ENCODE assay signal across 8 cellular contexts in the genomic region with DNA sequence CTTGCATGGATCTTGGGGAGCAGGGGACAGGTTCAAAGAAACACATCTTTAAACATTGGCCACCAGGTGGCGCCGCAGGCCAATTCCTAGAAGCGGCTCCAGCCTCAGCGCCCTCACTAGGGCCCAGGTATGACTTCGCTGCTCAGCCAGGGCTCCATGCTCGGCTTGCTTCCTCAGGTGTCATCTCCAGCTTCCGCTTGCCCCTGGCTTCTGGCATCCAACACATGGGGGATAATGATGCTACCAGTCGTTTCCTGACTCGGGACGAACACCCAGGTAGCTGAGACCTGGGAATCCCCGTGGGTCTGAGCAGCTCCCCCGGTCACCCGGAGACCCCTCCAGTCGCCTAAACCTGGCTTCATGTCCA. TPM values are rescaled to one million over a fixed set of nuclear protein-coding genes. Genes with fewer than 3 reads are reported as not detected.
DNase-seq lines count a peak whose midpoint lies in the region; ATAC-seq and TF ChIP-seq lines count a peak whose summit lies in the region.

No MANE protein-coding gene starts in this region.

- peaks cover 79% of the 10 kb centered on the region for H3K79me2 ChIP-seq in neural cell (replicated peaks; ENCODE audit: insufficient read depth, low read length)

- H4K20me1 ChIP-seq in neural cell (ENCODE audit: insufficient read depth): peaks cover 19% of the 10 kb centered on the region

- intact Hi-C loops in stomach (cut with DNase I; ENCODE audit: low total_unique reads): loop anchor here (5.0 kb wide), 1 partner anchor 136 kb away; no protein-coding TSS in a partner anchor

- no peaks in the 10 kb centered on the region for H3K36me3 Mint-ChIP-seq in activated T-cell treated with anti-CD3 and anti-CD28 coated beads, Interleukin-2, amount 50 U/mL, for 4 hours (ENCODE audit: insufficient read depth)

- in situ Hi-C loops in KBM-7 (cut with MboI; ENCODE audit: low pct_unique_long_range_greater_than_20kb, low sequenced_read_pairs): loop anchor here (5.0 kb wide), 1 partner anchor 36 kb away; no protein-coding TSS in a partner anchor

- DNase-seq in KBM-7 (peak; percentile 78), Peyer's patch (peak; percentile 86 to 95 (median 92)), fibroblast of gingiva (ENCODE audit: low read depth) (peak; percentile 63), stomach (peak; percentile 94)
- peak; percentile 93 for DNase-seq in activated T-cell treated with anti-CD3 and anti-CD28 coated beads, Interleukin-2, amount 50 U/mL, for 4 hours

- TF ChIP-seq POLR2A in Peyer's patch (IDR thresholded peaks at IDR 0.05): no peak
- TF ChIP-seq POLR2A in stomach (IDR thresholded peaks at IDR 0.05): no peak

- no peaks in the 10 kb centered on the region for H3K9me3 Mint-ChIP-seq in activated T-cell treated with anti-CD3 and anti-CD28 coated beads, Interleukin-2, amount 50 U/mL, for 4 hours

- H3K4me1 ChIP-seq in Peyer's patch: peaks cover 0 to 6% (median 3%) of the 10 kb centered on the region in 4 donors
- H3K4me1 ChIP-seq in stomach: peaks cover 0 to 20% (median 5%) of the 10 kb centered on the region in 4 donors

- WGBS in stomach, 5 donors: 36 to 55% (median 41%) methylated on average over 4 to 14 of the region's 14 CpGs

- H3K27me3 Mint-ChIP-seq in activated T-cell treated with anti-CD3 and anti-CD28 coated beads, Interleukin-2, amount 50 U/mL, for 4 hours (ENCODE audit: low read depth): peaks cover 21% of the 10 kb centered on the region

- H3K36me3 ChIP-seq in Peyer's patch (no peaks in the 10 kb centered on the region), neural cell (ENCODE audit: insufficient read depth, low read length) (no peaks in the 10 kb centered on the region), stomach (no peaks in the 10 kb centered on the region)

- H3K27me3 ChIP-seq in Peyer's patch (no peaks in the 10 kb centered on the region), neural cell (ENCODE audit: insufficient read depth, low read depth, low read length) (no peaks in the 10 kb centered on the region), stomach (no peaks in the 10 kb centered on the region)

- TF ChIP-seq CTCF in GM12874 (IDR thresholded peaks at IDR 0.05; ENCODE audit: insufficient read depth, low read depth, low read length): peak; percentile 70
- TF ChIP-seq CTCF in Peyer's patch (IDR thresholded peaks at IDR 0.05): peak; percentile 70 to 92 (median 88)
- TF ChIP-seq CTCF in neural cell (IDR thresholded peaks at IDR 0.05; ENCODE audit: poor library complexity, severe bottlenecking): peak; percentile 92
- peak in 5 of 7 experiments; percentile 59 to 90 (median 86) for TF ChIP-seq CTCF in stomach (IDR thresholded peaks at IDR 0.05)

- no peaks in the 10 kb centered on the region for H3K9me2 ChIP-seq in neural cell (ENCODE audit: insufficient read depth, low read length)

- peak; percentile 99 for ATAC-seq in activated T-cell treated with anti-CD3 and anti-CD28 coated beads, Interleukin-2, amount 50 U/mL, for 4 hours
- no peak for ATAC-seq in HG03521 (IDR thresholded peaks at IDR 0.05; ENCODE audit: unreplicated experiment)

- H3F3A ChIP-seq in neural cell (ENCODE audit: insufficient read depth, low read length, poor library complexity, severe bottlenecking): no peaks in the 10 kb centered on the region

- H3K27ac ChIP-seq in Peyer's patch: no peak overlapping the region
- H3K27ac ChIP-seq in neural cell (ENCODE audit: low read length): no peak overlapping the region
- H3K27ac ChIP-seq in stomach: no peak overlapping the region

- peaks cover 4% of the 10 kb centered on the region for H3K4me1 Mint-ChIP-seq in activated T-cell treated with anti-CD3 and anti-CD28 coated beads, Interleukin-2, amount 50 U/mL, for 4 hours (ENCODE audit: low read depth)

- TF ChIP-seq EP300 in neural cell (conservative IDR thresholded peaks at IDR 0.05; ENCODE audit: poor library complexity, severe bottlenecking): no peak
- TF ChIP-seq EP300 in stomach (IDR thresholded peaks at IDR 0.05): no peak

- H3K9me3 ChIP-seq in Peyer's patch: no peaks in the 10 kb centered on the region
- H3K9me3 ChIP-seq in neural cell (ENCODE audit: low read length): no peaks in the 10 kb centered on the region
- H3K9me3 ChIP-seq in stomach: no peaks in the 10 kb centered on the region

- no peak overlapping the region for H3K4me2 ChIP-seq in neural cell (ENCODE audit: low read length)

- no peak overlapping the region for H2AFZ ChIP-seq in neural cell (ENCODE audit: low read depth, low read length)

- H3K9ac ChIP-seq in neural cell (ENCODE audit: low read length): no peak overlapping the region

- no peak overlapping the region for H3K4me3 Mint-ChIP-seq in activated T-cell treated with anti-CD3 and anti-CD28 coated beads, Interleukin-2, amount 50 U/mL, for 4 hours

- peak; percentile 84 for TF ChIP-seq RAD21 in neural cell (conservative IDR thresholded peaks at IDR 0.05)

- H3K4me3 ChIP-seq in Peyer's patch (no peak overlapping the region), neural cell (ENCODE audit: low read length) (no peak overlapping the region), stomach (no peak overlapping the region)

TF ChIP-seq in neural cell, 6 proteins besides CTCF, POLR2A, EP300 and RAD21:
- TF ChIP-seq EZH2 (IDR thresholded peaks at IDR 0.05; ENCODE audit: borderline replicate concordance, insufficient read depth, low read length, poor library complexity, severe bottlenecking) (no peak), MXI1 (conservative IDR thresholded peaks at IDR 0.05; ENCODE audit: poor library complexity, severe bottlenecking) (peak; percentile 48), SMC3 (conservative IDR thresholded peaks at IDR 0.05; ENCODE audit: poor library complexity) (peak; percentile 86)
- TF ChIP-seq, protein P1, sequence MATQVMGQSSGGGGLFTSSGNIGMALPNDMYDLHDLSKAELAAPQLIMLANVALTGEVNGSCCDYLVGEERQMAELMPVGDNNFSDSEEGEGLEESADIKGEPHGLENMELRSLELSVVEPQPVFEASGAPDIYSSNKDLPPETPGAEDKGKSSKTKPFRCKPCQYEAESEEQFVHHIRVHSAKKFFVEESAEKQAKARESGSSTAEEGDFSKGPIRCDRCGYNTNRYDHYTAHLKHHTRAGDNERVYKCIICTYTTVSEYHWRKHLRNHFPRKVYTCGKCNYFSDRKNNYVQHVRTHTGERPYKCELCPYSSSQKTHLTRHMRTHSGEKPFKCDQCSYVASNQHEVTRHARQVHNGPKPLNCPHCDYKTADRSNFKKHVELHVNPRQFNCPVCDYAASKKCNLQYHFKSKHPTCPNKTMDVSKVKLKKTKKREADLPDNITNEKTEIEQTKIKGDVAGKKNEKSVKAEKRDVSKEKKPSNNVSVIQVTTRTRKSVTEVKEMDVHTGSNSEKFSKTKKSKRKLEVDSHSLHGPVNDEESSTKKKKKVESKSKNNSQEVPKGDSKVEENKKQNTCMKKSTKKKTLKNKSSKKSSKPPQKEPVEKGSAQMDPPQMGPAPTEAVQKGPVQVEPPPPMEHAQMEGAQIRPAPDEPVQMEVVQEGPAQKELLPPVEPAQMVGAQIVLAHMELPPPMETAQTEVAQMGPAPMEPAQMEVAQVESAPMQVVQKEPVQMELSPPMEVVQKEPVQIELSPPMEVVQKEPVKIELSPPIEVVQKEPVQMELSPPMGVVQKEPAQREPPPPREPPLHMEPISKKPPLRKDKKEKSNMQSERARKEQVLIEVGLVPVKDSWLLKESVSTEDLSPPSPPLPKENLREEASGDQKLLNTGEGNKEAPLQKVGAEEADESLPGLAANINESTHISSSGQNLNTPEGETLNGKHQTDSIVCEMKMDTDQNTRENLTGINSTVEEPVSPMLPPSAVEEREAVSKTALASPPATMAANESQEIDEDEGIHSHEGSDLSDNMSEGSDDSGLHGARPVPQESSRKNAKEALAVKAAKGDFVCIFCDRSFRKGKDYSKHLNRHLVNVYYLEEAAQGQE (IDR thresholded peaks at IDR 0.05; ENCODE audit: borderline replicate concordance): no peak

RNA-seq across cellular contexts. Expression of a gene that starts 8.5 kb away (rescaled TPM):
- total RNA-seq in Peyer's patch (1 to 10 TPM in 1 of 4 donors, under 1 TPM in 1, not detected in 2; 0.80 to 2.1 TPM), stomach (10 to 100 TPM in 1 of 5 donors, 1 to 10 TPM in 2, not detected in 2; 1.5 to 11.0 (median 1.6) TPM)
- total RNA-seq in activated T-cell treated with anti-CD3 and anti-CD28 coated beads, Interleukin-2, amount 50 U/mL, for 4 hours: under 1 TPM; 0.50 to 0.66 (median 0.57) TPM
- polyA plus RNA-seq in neural cell (39.8 and 44.4 TPM in 2 replicates), stomach (1 to 10 TPM in 1 of 3 donors, under 1 TPM in 1, not detected in 1; 0.25 to 1.1 TPM)
- 114 and 119 TPM in 2 replicates for polyA minus RNA-seq in neural cell

RNA-seq across cellular contexts. Expression of a gene that starts 23.7 kb away (rescaled TPM):
- total RNA-seq in Peyer's patch (100 to 1,000 TPM; 201 to 295 (median 211) TPM), stomach (100 to 1,000 TPM in 4 of 5 donors, 10 to 100 TPM in 1; 53.1 to 630 (median 318) TPM)
- total RNA-seq in activated T-cell treated with anti-CD3 and anti-CD28 coated beads, Interleukin-2, amount 50 U/mL, for 4 hours: 100 to 1,000 TPM; 113 to 162 (median 124) TPM
- polyA plus RNA-seq in neural cell (90.7 and 103 TPM in 2 replicates), stomach (100 to 1,000 TPM; 108 to 201 (median 132) TPM)
- polyA minus RNA-seq in neural cell: 50.6 TPM in 2 replicates

RNA-seq across cellular contexts. Expression of a gene that starts 29.8 kb away (rescaled TPM):
- total RNA-seq in Peyer's patch: 100 to 1,000 TPM in 3 of 4 donors, 10 to 100 TPM in 1; 96.6 to 188 (median 146) TPM
- total RNA-seq in activated T-cell treated with anti-CD3 and anti-CD28 coated beads, Interleukin-2, amount 50 U/mL, for 4 hours: under 1 TPM; 0.61 to 0.79 (median 0.63) TPM
- 1.3 TPM in 1 of 2 replicates, not detected in the other for polyA plus RNA-seq in neural cell
- polyA minus RNA-seq in neural cell: not detected in 2 replicates
- total RNA-seq in stomach: 100 to 1,000 TPM in 3 of 5 donors, 10 to 100 TPM in 2; 36.7 to 249 (median 216) TPM
- polyA plus RNA-seq in stomach: 100 to 1,000 TPM; 126 to 267 (median 168) TPM

RNA-seq across cellular contexts. Expression of a gene that starts 36.2 kb away (rescaled TPM):
- 10 to 100 TPM; 40.4 to 75.5 (median 54.1) TPM for total RNA-seq in Peyer's patch
- total RNA-seq in activated T-cell treated with anti-CD3 and anti-CD28 coated beads, Interleukin-2, amount 50 U/mL, for 4 hours: 10 to 100 TPM; 56.6 to 62.3 (median 59.2) TPM
- polyA plus RNA-seq in neural cell: 81.3 and 82.6 TPM in 2 replicates
- 24.6 and 39.8 TPM in 2 replicates for polyA minus RNA-seq in neural cell
- 10 to 100 TPM in 3 of 5 donors, 1 to 10 TPM in 1, not detected in 1; 7.0 to 40.6 (median 21.4) TPM for total RNA-seq in stomach
- polyA plus RNA-seq in stomach: 100 to 1,000 TPM; 123 to 170 (median 158) TPM

RNA-seq across cellular contexts. Expression of a gene that starts 37.2 kb away (rescaled TPM):
- total RNA-seq in Peyer's patch (10 to 100 TPM; 16.3 to 22.5 (median 21.4) TPM), stomach (10 to 100 TPM in 3 of 5 donors, 1 to 10 TPM in 2; 6.4 to 41.1 (median 14.0) TPM)
- total RNA-seq in activated T-cell treated with anti-CD3 and anti-CD28 coated beads, Interleukin-2, amount 50 U/mL, for 4 hours: 10 to 100 TPM; 52.9 to 57.3 (median 53.7) TPM
- polyA plus RNA-seq in neural cell (34.9 and 39.3 TPM in 2 replicates), stomach (10 to 100 TPM; 17.3 to 25.5 (median 20.6) TPM)
- 47.5 and 51.2 TPM in 2 replicates for polyA minus RNA-seq in neural cell

Comparison
In these comparisons a context has a peak if more than half of its experiments do, and no peak if none do; other contexts are left out.
1. RNA of a gene that starts 29.8 kb away (total RNA-seq): 36.7 to 249 TPM in stomach and 96.6 to 188 TPM in Peyer's patch; 0.61 to 0.79 TPM in activated T-cell treated with anti-CD3 and anti-CD28 coated beads, Interleukin-2, amount 50 U/mL, for 4 hours; every median in the first group is over 10 times any median in the second.
2. Peak in every context shown above with its lines, with median percentiles within 50 percentile points of each other: CTCF ChIP-seq and DNase-seq.